26 cellular contexts compared by ENCODE assay signal in genomic region chr21:25813917-25814316, GRCh38.
"Had no signal": no experiment of that assay in that cellular context is flagged by ENCODE, and none has a peak within 500 bp of the region (broad histone marks: within the 10 kb centered on the region; RNA-seq: fewer than 3 reads in every experiment).

No MANE protein-coding gene starts in this region.

- H3K9ac ChIP-seq: parathyroid adenoma had no signal

- H3K27ac Mint-ChIP-seq: activated B cell treated with CpG ODN at 0.5 μM for 24 hours; activated naive CD4-positive, alpha-beta T cell treated with anti-CD3 and anti-CD28 coated beads for 36 hours; activated naive CD8-positive, alpha-beta T cell treated with anti-CD3 and anti-CD28 coated beads for 36 hours; brain; endodermal cell; mesothelial cell of epicardium; naive thymus-derived CD4-positive, alpha-beta T cell; stimulated activated naive B cell treated with anti-CD40 and anti-IgM and Interleukin-4, amounts not matched to agents 10 μg/mL and 1 μg/mL and 100 μg/mL, for 72 hours; T-cell had no signal

- DNase-seq: activated B cell treated with CpG ODN at 0.5 μM for 24 hours; activated effector memory CD4-positive, alpha-beta T cell treated with Interleukin-2 at 50 U/mL for 16 hours; activated naive CD4-positive, alpha-beta T cell treated with anti-CD3 and anti-CD28 coated beads for 36 hours; activated naive CD8-positive, alpha-beta T cell treated with anti-CD3 and anti-CD28 coated beads for 36 hours; adrenal gland; caudate nucleus; endodermal cell; gastrocnemius medialis; glutamatergic neuron; left ventricle myocardium inferior; naive thymus-derived CD4-positive, alpha-beta T cell; psoas muscle; sigmoid colon; small intestine; stimulated activated CD4-positive, alpha-beta T cell treated with anti-CD3 and anti-CD28 coated beads, Interleukin-15, amount 100 ng/mL, for 24 hours; stimulated activated CD4-positive, alpha-beta T cell treated with anti-CD3 and anti-CD28 coated beads, Interleukin-2, amount 100 ng/mL, for 24 hours; stimulated activated naive B cell treated with anti-CD40 and anti-IgM and Interleukin-4, amounts not matched to agents 10 μg/mL and 1 μg/mL and 100 μg/mL, for 72 hours; stomach; T-cell; tibial artery had no signal

- H3K36me3 Mint-ChIP-seq: activated naive CD8-positive, alpha-beta T cell treated with anti-CD3 and anti-CD28 coated beads for 36 hours; brain; mesothelial cell of epicardium; naive thymus-derived CD4-positive, alpha-beta T cell; stimulated activated naive B cell treated with anti-CD40 and anti-IgM and Interleukin-4, amounts not matched to agents 10 μg/mL and 1 μg/mL and 100 μg/mL, for 72 hours; T-cell had no signal

- H3K4me1 Mint-ChIP-seq: activated B cell treated with CpG ODN at 0.5 μM for 24 hours had no signal

- H3K36me3 ChIP-seq: adrenal gland, ascending aorta, esophagus muscularis mucosa, gastrocnemius medialis, left ventricle myocardium inferior, sigmoid colon, stomach, tibial artery had no signal

- ATAC-seq: gastrocnemius medialis; naive thymus-derived CD4-positive, alpha-beta T cell; psoas muscle; stimulated activated naive B cell treated with anti-CD40 and anti-IgM and Interleukin-4, amounts not matched to agents 10 μg/mL and 1 μg/mL and 100 μg/mL, for 72 hours; T-cell had no signal

- H2AFZ ChIP-seq: parathyroid adenoma had no signal

- H3K4me3 Mint-ChIP-seq: activated B cell treated with CpG ODN at 0.5 μM for 24 hours; activated naive CD4-positive, alpha-beta T cell treated with anti-CD3 and anti-CD28 coated beads for 36 hours; activated naive CD8-positive, alpha-beta T cell treated with anti-CD3 and anti-CD28 coated beads for 36 hours; brain; endodermal cell; mesothelial cell of epicardium; naive thymus-derived CD4-positive, alpha-beta T cell; stimulated activated naive B cell treated with anti-CD40 and anti-IgM and Interleukin-4, amounts not matched to agents 10 μg/mL and 1 μg/mL and 100 μg/mL, for 72 hours; T-cell had no signal

- H3K27me3 Mint-ChIP-seq: activated B cell treated with CpG ODN at 0.5 μM for 24 hours; activated naive CD8-positive, alpha-beta T cell treated with anti-CD3 and anti-CD28 coated beads for 36 hours; stimulated activated naive B cell treated with anti-CD40 and anti-IgM and Interleukin-4, amounts not matched to agents 10 μg/mL and 1 μg/mL and 100 μg/mL, for 72 hours; T-cell had no signal

- H3K4me3 ChIP-seq: adrenal gland, ascending aorta, esophagus muscularis mucosa, gastrocnemius medialis, left ventricle myocardium inferior, psoas muscle, sigmoid colon, stomach, tibial artery had no signal

- FAIRE-seq: islet of Langerhans, small intestine had no signal

- H3K4me1 ChIP-seq: ascending aorta, esophagus muscularis mucosa, gastrocnemius medialis, left ventricle myocardium inferior, parathyroid adenoma, psoas muscle, stomach, tibial artery had no signal

- H3K9me3 Mint-ChIP-seq: activated B cell treated with CpG ODN at 0.5 μM for 24 hours; activated naive CD4-positive, alpha-beta T cell treated with anti-CD3 and anti-CD28 coated beads for 36 hours; activated naive CD8-positive, alpha-beta T cell treated with anti-CD3 and anti-CD28 coated beads for 36 hours; endodermal cell; naive thymus-derived CD4-positive, alpha-beta T cell; stimulated activated naive B cell treated with anti-CD40 and anti-IgM and Interleukin-4, amounts not matched to agents 10 μg/mL and 1 μg/mL and 100 μg/mL, for 72 hours; T-cell had no signal

- H3K9me3 ChIP-seq: adrenal gland, ascending aorta, esophagus muscularis mucosa, gastrocnemius medialis, left ventricle myocardium inferior, psoas muscle, sigmoid colon, stomach, tibial artery had no signal

- H3K27ac ChIP-seq: adrenal gland, ascending aorta, esophagus muscularis mucosa, gastrocnemius medialis, left ventricle myocardium inferior, parathyroid adenoma, psoas muscle, sigmoid colon, stomach, tibial artery had no signal

- H3K27me3 ChIP-seq: adrenal gland, ascending aorta, esophagus muscularis mucosa, gastrocnemius medialis, sigmoid colon, stomach, tibial artery had no signal

- H3K79me2 ChIP-seq: parathyroid adenoma had no signal
